1 cellular context compared by ENCODE assay signal in genomic region chr5:150656191-150657132, GRCh38.
TF ChIP-seq lines count a peak whose summit lies in the region.

No MANE protein-coding gene starts in this region.

TF ChIP-seq in HEK293, 187 proteins besides CTCF, POLR2A, EP300 and RAD21 (continued from another document and continues in another):
- TF ChIP-seq ZNF280D (tag by site-specific recombination; IDR thresholded peaks at IDR 0.05) (no peak), ZNF449 (tag by site-specific recombination; IDR thresholded peaks at IDR 0.05) (no peak), HIC1 (tag by site-specific recombination; IDR thresholded peaks at IDR 0.05) (no peak; the same call in 1 of the 2 replicates), ZNF138 (tag by site-specific recombination; IDR thresholded peaks at IDR 0.05; ENCODE audit: borderline replicate concordance) (no peak), SALL2 (tag by site-specific recombination; IDR thresholded peaks at IDR 0.05; ENCODE audit: borderline replicate concordance) (no peak), ZNF404 (tag by site-specific recombination; IDR thresholded peaks at IDR 0.05) (no peak), REPIN1 (tag by site-specific recombination; IDR thresholded peaks at IDR 0.05; ENCODE audit: low read depth) (no peak), ZNF626 (tag by site-specific recombination; IDR thresholded peaks at IDR 0.05) (no peak), ZNF555 (tag by site-specific recombination; conservative IDR thresholded peaks at IDR 0.05) (no peak), PRDM6 (tag by site-specific recombination; IDR thresholded peaks at IDR 0.05) (no peak), ZNF645 (tag by site-specific recombination; IDR thresholded peaks at IDR 0.05) (no peak), ZNF16 (tag by site-specific recombination; IDR thresholded peaks at IDR 0.05; ENCODE audit: low read depth) (no peak), ZNF202 (tag by site-specific recombination; IDR thresholded peaks at IDR 0.05; ENCODE audit: borderline replicate concordance) (no peak), ZNF48 (tag by site-specific recombination; IDR thresholded peaks at IDR 0.05) (no peak), ZFP69B (tag by site-specific recombination; IDR thresholded peaks at IDR 0.05) (no peak), ZNF148 (tag by site-specific recombination; IDR thresholded peaks at IDR 0.05; ENCODE audit: borderline replicate concordance) (no peak), KLF7 (tag by site-specific recombination; IDR thresholded peaks at IDR 0.05; ENCODE audit: borderline replicate concordance) (no peak), ZBTB17 (tag by site-specific recombination; IDR thresholded peaks at IDR 0.05) (peak; percentile 64; the same call in 1 of the 2 replicates), ZBTB49 (tag by site-specific recombination; IDR thresholded peaks at IDR 0.05; ENCODE audit: low read depth) (no peak), ZSCAN30 (tag by site-specific recombination; IDR thresholded peaks at IDR 0.05) (peak; percentile 90), ZNF416 (tag by site-specific recombination; IDR thresholded peaks at IDR 0.05) (no peak), ELK4 (IDR thresholded peaks at IDR 0.05; ENCODE audit: borderline replicate concordance, low read depth, low read length) (no peak), ZNF830 (tag by site-specific recombination; IDR thresholded peaks at IDR 0.05; ENCODE audit: low read depth) (no peak), ZBTB6 (tag by site-specific recombination; IDR thresholded peaks at IDR 0.05) (peak; percentile 78), ZNF433 (tag by site-specific recombination; IDR thresholded peaks at IDR 0.05; ENCODE audit: low read depth) (no peak), ZNF580 (tag by site-specific recombination; IDR thresholded peaks at IDR 0.05) (no peak), ZNF791 (tag by site-specific recombination; IDR thresholded peaks at IDR 0.05) (no peak), YY1 (tag by site-specific recombination; IDR thresholded peaks at IDR 0.05) (no peak), FEZF1 (tag by site-specific recombination; IDR thresholded peaks at IDR 0.05) (no peak), ZNF362 (tag by site-specific recombination; IDR thresholded peaks at IDR 0.05) (no peak), ZNF654 (tag by site-specific recombination; IDR thresholded peaks at IDR 0.05; ENCODE audit: low read depth) (no peak), ZNF692 (tag by site-specific recombination; IDR thresholded peaks at IDR 0.05) (0 out of 2 replicates have a peak, but pooled peaks have one; percentile 35), ZNF18 (tag by site-specific recombination; IDR thresholded peaks at IDR 0.05) (no peak), ZBTB21 (tag by site-specific recombination; IDR thresholded peaks at IDR 0.05) (no peak)
